Comparison of ENCODE assay signal across 19 cellular contexts in the genomic region with DNA sequence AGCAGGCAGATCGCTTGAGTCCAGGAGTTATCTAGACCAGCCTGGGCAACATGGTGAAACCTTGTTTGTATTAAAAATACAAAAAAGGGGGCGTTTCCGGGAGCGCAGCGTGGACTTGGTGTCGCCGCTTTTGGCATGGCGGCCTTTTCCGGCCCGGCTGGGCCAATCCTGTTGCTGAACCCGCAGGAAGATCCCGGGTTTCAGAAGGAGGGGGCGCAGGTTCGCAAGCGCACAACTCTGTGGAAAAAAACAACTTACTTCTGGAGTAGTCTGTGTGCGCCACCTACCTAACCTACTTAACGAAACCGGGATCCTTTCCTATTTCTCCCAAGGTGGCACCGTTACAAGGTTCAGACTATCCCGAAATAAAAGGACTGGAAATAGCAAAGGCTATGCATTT.
DNase-seq lines count a peak whose midpoint lies in the region; ATAC-seq, FAIRE-seq and TF ChIP-seq lines count a peak whose summit lies in the region.
"Had no signal": no experiment of that assay in that cellular context is flagged by ENCODE, and none has a peak within 500 bp of the region (broad histone marks: within the 10 kb centered on the region; RNA-seq: fewer than 3 reads in every experiment).

No MANE protein-coding gene starts in this region.

- no peak overlapping the region for H3K4me3 Mint-ChIP-seq in nephron progenitor cell
- H3K4me3 Mint-ChIP-seq in activated CD8-positive, alpha-beta memory T cell treated with anti-CD3 and anti-CD28 coated beads, Interleukin-2, amount 10 ng/mL, durations not matched to agents 7 days and 5 days = no peak overlapping the region
- H3K4me3 Mint-ChIP-seq: B cell; CD8-positive, alpha-beta T cell had no signal

- TF ChIP-seq CTCF in K562 (IDR thresholded peaks at IDR 0.05 in 2 of 3, conservative IDR thresholded peaks at IDR 0.05 in 1 of 3; ENCODE audit: insufficient read depth in 2 of 3, low read depth in 1 of 3, low read length in 3 of 3) (peak in 1 of 3 experiments; percentile 14; a peak in 1 of 6 replicates), nephron progenitor cell (IDR thresholded peaks at IDR 0.05) (no peak)

- H3K4me2 ChIP-seq in K562 (ENCODE audit: insufficient read depth, low read length) = peak overlapping the region; percentile 50; the same call in 1 of the 2 replicates
- H3K4me2 ChIP-seq: BLaER1 treated with 17β-estradiol and CSF1 and Interleukin-3, amounts not matched to agents 10 nM and 100 nM had no signal

- POLR2A ChIA-PET in K562 (lab: Yijun Ruan, JAX) = no interaction called here

- TF ChIP-seq EP300 in K562 (IDR thresholded peaks at IDR 0.05; ENCODE audit: low read length) = no peak

- in situ Hi-C loops in K562 (cut with MboI) = no loop called here

- DNase-seq in H7 (peak; percentile 36), K562 (ENCODE audit: extremely low read depth in 1 of 4, low spot score in 3 of 4) (peak in 2 of 4 experiments; percentile 14 to 17), nephron progenitor cell (no peak)
- no peak for DNase-seq in activated CD4-positive, alpha-beta T cell treated with anti-CD3 and anti-CD28 coated beads, Interleukin-2, amount 50 U/mL, for 1 hour
- no peak for DNase-seq in NK-92 treated with Interleukin-12 subunit alpha and Interleukin-12 subunit beta, amount 100 ng/mL, for 24 hours (lab: John Stamatoyannopoulos, UW)
- DNase-seq in activated CD8-positive, alpha-beta memory T cell treated with anti-CD3 and anti-CD28 coated beads, Interleukin-2, amount 10 ng/mL, durations not matched to agents 7 days and 5 days = no peak
- no peak for DNase-seq in central memory CD4-positive, alpha-beta T cell
- DNase-seq: Calu3; CD8-positive, alpha-beta T cell; DMS79 treated with DMSO at 0.1 percent for 48 hours; EL; IMR-90; KBM-7 had no signal

- FAIRE-seq in K562 (lab: Jason Lieb, UNC) = no peak
- FAIRE-seq: GM12878, GM19239, H54, HTR-8/SVneo had no signal

- H3K27me3 Mint-ChIP-seq in nephron progenitor cell (ENCODE audit: low read depth, poor library complexity) = peaks cover 11% of the 10 kb centered on the region
- H3K27me3 Mint-ChIP-seq in activated CD8-positive, alpha-beta memory T cell treated with anti-CD3 and anti-CD28 coated beads, Interleukin-2, amount 10 ng/mL, durations not matched to agents 7 days and 5 days = peaks cover 9% of the 10 kb centered on the region

- TF ChIP-seq RAD21 in K562 (CRISPR knock-in tag; conservative IDR thresholded peaks at IDR 0.05 in 1 of 2, IDR thresholded peaks at IDR 0.05 in 1 of 2) = no peak

- no peaks in the 10 kb centered on the region for H3K9me3 ChIP-seq in K562 (replicated peaks; ENCODE audit: control insufficient read depth, insufficient read depth, low read depth, low read length)
- H3K9me3 ChIP-seq: BLaER1 treated with 17β-estradiol and CSF1 and Interleukin-3, amounts not matched to agents 10 nM and 100 nM had no signal

- H3K4me3 ChIP-seq in H7 (ENCODE audit: insufficient read depth, low read depth, low read length) = no peak overlapping the region
- H3K4me3 ChIP-seq in K562 = no peak overlapping the region
- H3K4me3 ChIP-seq: BLaER1 treated with 17β-estradiol and CSF1 and Interleukin-3, amounts not matched to agents 10 nM and 100 nM; GM12878 had no signal

- peak overlapping the region; percentile 45 for H3K27ac Mint-ChIP-seq in nephron progenitor cell
- no peak overlapping the region for H3K27ac Mint-ChIP-seq in activated CD8-positive, alpha-beta memory T cell treated with anti-CD3 and anti-CD28 coated beads, Interleukin-2, amount 10 ng/mL, durations not matched to agents 7 days and 5 days
- H3K27ac Mint-ChIP-seq: B cell; CD8-positive, alpha-beta T cell had no signal

- no peaks in the 10 kb centered on the region for H3K36me3 Mint-ChIP-seq in nephron progenitor cell (ENCODE audit: low read depth)
- H3K36me3 Mint-ChIP-seq in activated CD8-positive, alpha-beta memory T cell treated with anti-CD3 and anti-CD28 coated beads, Interleukin-2, amount 10 ng/mL, durations not matched to agents 7 days and 5 days = no peaks in the 10 kb centered on the region
- H3K36me3 Mint-ChIP-seq: CD8-positive, alpha-beta T cell had no signal

- H2AFZ ChIP-seq in K562 (ENCODE audit: low read depth, low read length) = peak overlapping the region; percentile 67

- intact Hi-C loops in K562 (cut with micrococcal nuclease) = no loop called here

- no peaks in the 10 kb centered on the region for H3K79me2 ChIP-seq in K562 (ENCODE audit: control insufficient read depth, insufficient read depth, low read length)

- no peak for TF ChIP-seq POLR2A in K562 (conservative IDR thresholded peaks at IDR 0.05)

- no peak overlapping the region for H3K9ac ChIP-seq in K562 (ENCODE audit: insufficient read depth in 1 of 2, low read depth in 2 of 2, low read length in 2 of 2)
- H3K9ac ChIP-seq: BLaER1 treated with 17β-estradiol and CSF1 and Interleukin-3, amounts not matched to agents 10 nM and 100 nM had no signal

- no peaks in the 10 kb centered on the region for H3K4me1 ChIP-seq in K562 (replicated peaks in 1 of 2; ENCODE audit: control insufficient read depth in 2 of 2, insufficient read depth in 2 of 2, low read length in 2 of 2)
- H3K4me1 ChIP-seq: BLaER1 treated with 17β-estradiol and CSF1 and Interleukin-3, amounts not matched to agents 10 nM and 100 nM had no signal

- BruUV-seq in K562 (replicated peaks; lab: Mats Ljungman, UMichigan) = no TSS peak

- H3K27ac ChIP-seq in K562 (ENCODE audit: extremely low read depth, low read depth, low read length) = no peak overlapping the region
- H3K27ac ChIP-seq: BLaER1 treated with 17β-estradiol and CSF1 and Interleukin-3, amounts not matched to agents 10 nM and 100 nM had no signal

- CTCF ChIA-PET in K562 (lab: Yijun Ruan, JAX; ENCODE audit: low intra/inter-chr PET ratio) = no interaction called here
- CTCF ChIA-PET in activated CD8-positive, alpha-beta memory T cell treated with anti-CD3 and anti-CD28 coated beads, Interleukin-2, amount 10 ng/mL, durations not matched to agents 7 days and 5 days (lab: Charles Lee) = no interaction called here

- no peaks in the 10 kb centered on the region for H3K9me3 Mint-ChIP-seq in nephron progenitor cell
- H3K9me3 Mint-ChIP-seq in activated CD8-positive, alpha-beta memory T cell treated with anti-CD3 and anti-CD28 coated beads, Interleukin-2, amount 10 ng/mL, durations not matched to agents 7 days and 5 days (ENCODE audit: low read depth) = no peaks in the 10 kb centered on the region
- H3K9me3 Mint-ChIP-seq: CD8-positive, alpha-beta T cell had no signal

- peak; percentile 76 for ATAC-seq in K562
- no peak for ATAC-seq in activated CD8-positive, alpha-beta memory T cell treated with anti-CD3 and anti-CD28 coated beads, Interleukin-2, amount 10 ng/mL, durations not matched to agents 7 days and 5 days
- ATAC-seq: CD8-positive, alpha-beta T cell; GM12878 had no signal

- H3K36me3 ChIP-seq in H7 (replicated peaks; ENCODE audit: control insufficient read depth, insufficient read depth, low read length) (no peaks in the 10 kb centered on the region), K562 (ENCODE audit: control insufficient read depth, insufficient read depth, low read length) (no peaks in the 10 kb centered on the region)
- H3K36me3 ChIP-seq: BLaER1 treated with 17β-estradiol and CSF1 and Interleukin-3, amounts not matched to agents 10 nM and 100 nM had no signal

- 2% methylated on average over 20 of the region's 20 CpGs for WGBS in K562 (ENCODE audit: insufficient coverage, low coverage, missing lambda C conversion rate)

- H3K4me1 Mint-ChIP-seq in nephron progenitor cell = peaks cover 4% of the 10 kb centered on the region
- H3K4me1 Mint-ChIP-seq in activated CD8-positive, alpha-beta memory T cell treated with anti-CD3 and anti-CD28 coated beads, Interleukin-2, amount 10 ng/mL, durations not matched to agents 7 days and 5 days = no peaks in the 10 kb centered on the region
- H3K4me1 Mint-ChIP-seq: B cell had no signal

- no peaks in the 10 kb centered on the region for H4K20me1 ChIP-seq in K562 (replicated peaks; ENCODE audit: control insufficient read depth, insufficient read depth, low read length)
- H4K20me1 ChIP-seq: BLaER1 treated with 17β-estradiol and CSF1 and Interleukin-3, amounts not matched to agents 10 nM and 100 nM had no signal

- H3K27me3 ChIP-seq in H7 (ENCODE audit: control insufficient read depth, insufficient read depth, low read length) (no peaks in the 10 kb centered on the region), K562 (ENCODE audit: control insufficient read depth in 2 of 2, insufficient read depth in 2 of 2, low read length in 2 of 2) (peaks cover 8 to 9% of the 10 kb centered on the region in 2 experiments; a peak in 3 of 5 replicates)
- H3K27me3 ChIP-seq: BLaER1 treated with 17β-estradiol and CSF1 and Interleukin-3, amounts not matched to agents 10 nM and 100 nM had no signal

- no peaks in the 10 kb centered on the region for H3K9me1 ChIP-seq in K562 (ENCODE audit: control insufficient read depth, insufficient read depth, low read length)

TF ChIP-seq in K562, 482 proteins besides CTCF, POLR2A, EP300 and RAD21:
- TF ChIP-seq GABPA (tag; conservative IDR thresholded peaks at IDR 0.05; ENCODE audit: low read depth) (peak; percentile 73), NRF1 (conservative IDR thresholded peaks at IDR 0.05 in 1 of 2, IDR thresholded peaks at IDR 0.05 in 1 of 2) (peak; percentile 41 to 49), BRF2 (IDR thresholded peaks at IDR 0.05; ENCODE audit: borderline replicate concordance, insufficient read depth, insufficient read length) (no peak), MED1 (CRISPR knock-in tag; IDR thresholded peaks at IDR 0.05; ENCODE audit: borderline replicate concordance) (no peak), HNRNPLL (IDR thresholded peaks at IDR 0.05; ENCODE audit: low read depth, low read length, poor library complexity, severe bottlenecking) (peak; percentile 22)
